10 cellular contexts compared by ENCODE assay signal in the genomic region with DNA sequence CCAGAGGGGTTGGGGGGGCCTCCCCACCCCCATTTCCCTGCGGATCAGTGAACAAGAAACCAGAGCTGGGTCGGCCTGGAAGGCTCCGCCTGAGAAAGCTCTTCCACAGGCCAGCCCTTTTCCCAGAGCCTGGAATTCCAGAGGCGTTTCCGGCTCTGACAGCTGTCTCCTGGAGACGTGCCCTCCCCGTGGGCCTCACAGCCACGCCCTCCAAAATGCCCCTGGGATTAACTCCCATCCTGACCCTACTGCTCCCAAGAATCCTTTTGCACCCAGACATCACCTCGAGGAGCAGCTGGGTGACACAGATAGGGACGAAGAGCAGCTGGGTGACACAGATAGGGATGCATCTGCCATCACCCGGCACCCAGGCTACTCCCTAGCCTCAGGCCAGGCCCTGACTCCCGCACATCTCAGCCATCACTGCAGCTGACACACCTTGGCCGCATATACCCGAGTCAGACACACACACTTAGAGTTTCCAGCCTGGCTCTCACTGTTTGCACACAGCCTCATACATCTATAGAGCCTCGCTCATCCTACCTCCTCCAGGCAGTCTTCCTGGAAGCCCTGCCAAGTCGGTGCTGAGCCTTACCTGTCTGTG. TPM values are rescaled to one million over a fixed set of nuclear protein-coding genes. Genes with fewer than 3 reads are reported as not detected.
DNase-seq lines count a peak whose midpoint lies in the region; ATAC-seq, FAIRE-seq and TF ChIP-seq lines count a peak whose summit lies in the region.
"Had no signal": no experiment of that assay in that cellular context is flagged by ENCODE, and none has a peak within 500 bp of the region (broad histone marks: within the 10 kb centered on the region; RNA-seq: fewer than 3 reads in every experiment).

No MANE protein-coding gene starts in this region.

- intact Hi-C loops in HepG2 (cut with micrococcal nuclease; ENCODE audit: unreplicated experiment) = no loop called here

- H3K9me3 ChIP-seq in HepG2 (ENCODE audit: low read length) (no peaks in the 10 kb centered on the region), thoracic aorta (no peaks in the 10 kb centered on the region)

- H3K4me3 ChIP-seq in HepG2 (replicated peaks in 1 of 3; ENCODE audit: insufficient read depth in 1 of 3, low read depth in 2 of 3, low read length in 3 of 3) (peak overlapping the region; percentile 6 to 59 (median 42); a peak in 4 of 6 replicates), thoracic aorta (no peak overlapping the region)
- H3K4me3 ChIP-seq: SK-N-MC had no signal

- TF ChIP-seq POLR2A in HepG2 (IDR thresholded peaks at IDR 0.05; ENCODE audit: insufficient read depth in 1 of 2, low read depth in 2 of 2, low read length in 2 of 2) = no peak

- H3K4me3 Mint-ChIP-seq in effector memory CD8-positive, alpha-beta T cell = no peak overlapping the region

- no peaks in the 10 kb centered on the region; a peak in 1 of 5 replicates for H3K27me3 ChIP-seq in HepG2 (ENCODE audit: control insufficient read depth in 1 of 2, insufficient read depth in 2 of 2, low read length in 2 of 2)
- H3K27me3 ChIP-seq in thoracic aorta (replicated peaks; ENCODE audit: insufficient read depth) = no peaks in the 10 kb centered on the region

- ATAC-seq in HepG2 (peak; percentile 53), thoracic aorta (ENCODE audit: insufficient number of reproducible peaks, low FRiP score, low read depth) (no peak)
- no peak for ATAC-seq in effector memory CD8-positive, alpha-beta T cell (replicated peaks)

- H3K27ac ChIP-seq in HepG2 (ENCODE audit: extremely low read length, insufficient read depth, low read length) (peak overlapping the region; percentile 25), thoracic aorta (peak overlapping the region; percentile 65 to 72)
- H3K27ac ChIP-seq: SK-N-MC had no signal

- H2AFZ ChIP-seq in HepG2 (ENCODE audit: low read length) = no peak overlapping the region

- peak overlapping the region; percentile 68 for H3K4me2 ChIP-seq in HepG2 (ENCODE audit: low read depth, low read length)

- no peaks in the 10 kb centered on the region for H3K9me3 Mint-ChIP-seq in effector memory CD8-positive, alpha-beta T cell

- POLR2A ChIA-PET in HepG2 (lab: Yijun Ruan, JAX) = interaction anchor here (0.5 to 16.3 kb wide), 4 partner anchors 10 to 399 kb away, joined by 3 to 976 read pairs (median 4); partner anchors contain the start of gene CDC42EP1

- in situ Hi-C loops in HepG2 (cut with HindIII; ENCODE audit: extremely low pct_ligation_motif_present, low pct_unique_long_range_greater_than_20kb) (no loop called here), G401 (cut with HindIII; ENCODE audit: low sequenced_read_pairs) (no loop called here)

- H3K9ac ChIP-seq in HepG2 (ENCODE audit: insufficient read depth, low read depth, low read length) = no peak overlapping the region

- H4K20me1 ChIP-seq in HepG2 (ENCODE audit: insufficient read depth, low read length) = no peaks in the 10 kb centered on the region

- no peak for TF ChIP-seq RAD21 in HepG2 (CRISPR knock-in tag; IDR thresholded peaks at IDR 0.05)

- peak; percentile 79 for DNase-seq in NCI-H2171 (lab: John Stamatoyannopoulos, UW)
- peak; percentile 88 for DNase-seq in ecto neural progenitor cell (ENCODE audit: low spot score)
- DNase-seq in HepG2 (ENCODE audit: low spot score) = no peak
- no peak for DNase-seq in thoracic aorta (ENCODE audit: low spot score)
- DNase-seq in activated T-cell treated with anti-CD3 and anti-CD28 coated beads, Interleukin-2, amount 50 U/mL, for 48 hours = no peak
- no peak for DNase-seq in G401 (ENCODE audit: low spot score)
- DNase-seq in effector memory CD8-positive, alpha-beta T cell = no peak
- DNase-seq in NCI-H2081 (lab: John Stamatoyannopoulos, UW) = no peak
- DNase-seq: activated effector memory CD4-positive, alpha-beta T cell treated with Interleukin-2 at 50 U/mL for 16 hours had no signal

- peaks cover 25 to 59% of the 10 kb centered on the region in 2 donors for H3K27me3 Mint-ChIP-seq in effector memory CD8-positive, alpha-beta T cell

- CTCF ChIA-PET in HepG2 (lab: Yijun Ruan, JAX; ENCODE audit: low intra/inter-chr PET ratio, low total read pairs) = no interaction called here

- BruUV-seq in HepG2 (replicated peaks; lab: Mats Ljungman, UMichigan) = no TSS peak

- TF ChIP-seq CTCF in HepG2 (CRISPR knock-in tag; IDR thresholded peaks at IDR 0.05) (no peak), thoracic aorta (IDR thresholded peaks at IDR 0.05) (no peak)

- H3K4me1 ChIP-seq in HepG2 (ENCODE audit: insufficient read depth, low read length) = peaks cover 98% of the 10 kb centered on the region
- H3K4me1 ChIP-seq in thoracic aorta (ENCODE audit: control insufficient read depth in 1 of 2, low read depth in 2 of 2) = peaks cover 24 to 60% of the 10 kb centered on the region in 2 donors

- H3K79me2 ChIP-seq in HepG2 (ENCODE audit: insufficient read depth, low read length) = no peaks in the 10 kb centered on the region

- H3K36me3 ChIP-seq in HepG2 (replicated peaks in 1 of 2; ENCODE audit: control insufficient read depth in 1 of 2, insufficient read depth in 2 of 2, low read length in 2 of 2) (no peaks in the 10 kb centered on the region), thoracic aorta (no peaks in the 10 kb centered on the region)

- no peak for TF ChIP-seq EP300 in HepG2 (IDR thresholded peaks at IDR 0.05; ENCODE audit: low read depth in 2 of 2, low read length in 2 of 2)
- no peak for TF ChIP-seq EP300 in HepG2 (CRISPR knock-in tag; IDR thresholded peaks at IDR 0.05; ENCODE audit: borderline replicate concordance)

- no peak overlapping the region for H3K27ac Mint-ChIP-seq in effector memory CD8-positive, alpha-beta T cell

- no peaks in the 10 kb centered on the region for H3K36me3 Mint-ChIP-seq in effector memory CD8-positive, alpha-beta T cell (ENCODE audit: insufficient read depth)

- FAIRE-seq in HepG2 (lab: Jason Lieb, UNC) = no peak

- H3K4me1 Mint-ChIP-seq in effector memory CD8-positive, alpha-beta T cell (ENCODE audit: low read depth in 2 of 2) = peaks cover 0 to 7% of the 10 kb centered on the region in 2 donors

- 7% methylated on average over 14 of the region's 16 CpGs for WGBS in HepG2 (ENCODE audit: low lambda C conversion rate)

RNA-seq across cellular contexts. Expression of gene CDC42EP1, which starts 7.6 kb away (rescaled TPM):
- 25.4 and 29.5 TPM in 2 replicates for total RNA-seq in HepG2 (2016; rRNA removed; fragmentation: Illumina TruSeq; extraction: Trizol)
- total RNA-seq in HepG2 (2016; cell fraction: cytosol; rRNA removed; fragmentation: Illumina TruSeq; extraction: Trizol; ENCODE audit: low read depth) = 19.5 and 29.1 TPM in 2 replicates
- total RNA-seq in HepG2 (2016; cell fraction: insoluble cytoplasmic fraction; rRNA removed; fragmentation: Illumina TruSeq; extraction: Trizol) = 20.9 and 29.7 TPM in 2 replicates
- 44.9 and 63.7 TPM in 2 replicates for total RNA-seq in HepG2 (2016; cell fraction: membrane; rRNA removed; fragmentation: Illumina TruSeq; extraction: Trizol)
- total RNA-seq in HepG2 (2016; cell fraction: nucleus; rRNA removed; fragmentation: Illumina TruSeq; extraction: Trizol) = 15.7 and 18.6 TPM in 2 replicates
- polyA plus RNA-seq in HepG2 (2011; rRNA removed) = 17.1 and 26.7 TPM in 2 replicates
- 13.8 and 17.6 TPM in 2 replicates for polyA plus RNA-seq in HepG2 (2011; cell fraction: cytosol; rRNA removed)
- 37.8 and 38.3 TPM in 2 replicates for polyA plus RNA-seq in HepG2 (2011; cell fraction: nucleus; rRNA removed)
- 45.1 and 72.3 TPM in 2 replicates for polyA plus RNA-seq in HepG2 (2012)
- polyA plus RNA-seq in HepG2 (2016; cell fraction: cytosol; fragmentation: Illumina TruSeq; extraction: Trizol; ENCODE audit: low read depth) = 49.0 and 73.1 TPM in 2 replicates
- polyA plus RNA-seq in HepG2 (2016; cell fraction: insoluble cytoplasmic fraction; fragmentation: Illumina TruSeq; extraction: Trizol; ENCODE audit: low read depth) = 53.9 and 76.0 TPM in 2 replicates
- polyA plus RNA-seq in HepG2 (2016; cell fraction: membrane; fragmentation: Illumina TruSeq; extraction: Trizol; ENCODE audit: low read depth) = 99.7 and 119 TPM in 2 replicates
- polyA plus RNA-seq in HepG2 (2016; cell fraction: nucleus; fragmentation: Illumina TruSeq; extraction: Trizol; ENCODE audit: insufficient read depth, low read depth) = 54.3 and 56.0 TPM in 2 replicates
- polyA minus RNA-seq in HepG2 (2011; rRNA and poly(A)+ RNA removed; ENCODE audit: low replicate concordance) = 12.0 and 24.2 TPM in 2 replicates
- 20.7 and 21.6 TPM in 2 replicates for polyA minus RNA-seq in HepG2 (2011; cell fraction: cytosol; rRNA and poly(A)+ RNA removed)
- polyA minus RNA-seq in HepG2 (2011; cell fraction: nucleus; rRNA and poly(A)+ RNA removed) = 12.2 and 15.4 TPM in 2 replicates
- total RNA-seq in thoracic aorta = 100 to 1,000 TPM in 1 of 2 donors, 10 to 100 TPM in 1; 61.6 to 104 TPM
- 25.2 and 32.6 TPM in 2 replicates for total RNA-seq in G401 (2014; rRNA removed; shearing (Covaris generic))

RNA-seq across cellular contexts. Expression of gene LGALS2, which starts 27.2 kb away (rescaled TPM):
- 43.4 and 56.0 TPM in 2 replicates for total RNA-seq in HepG2 (2016; rRNA removed; fragmentation: Illumina TruSeq; extraction: Trizol)
- 30.8 and 33.0 TPM in 2 replicates for total RNA-seq in HepG2 (2016; cell fraction: cytosol; rRNA removed; fragmentation: Illumina TruSeq; extraction: Trizol; ENCODE audit: low read depth)
- 39.7 and 64.4 TPM in 2 replicates for total RNA-seq in HepG2 (2016; cell fraction: insoluble cytoplasmic fraction; rRNA removed; fragmentation: Illumina TruSeq; extraction: Trizol)
- 19.3 and 21.2 TPM in 2 replicates for total RNA-seq in HepG2 (2016; cell fraction: membrane; rRNA removed; fragmentation: Illumina TruSeq; extraction: Trizol)
- total RNA-seq in HepG2 (2016; cell fraction: nucleus; rRNA removed; fragmentation: Illumina TruSeq; extraction: Trizol) = 9.7 and 10.9 TPM in 2 replicates
- 32.5 and 56.1 TPM in 2 replicates for polyA plus RNA-seq in HepG2 (2011; rRNA removed)
- polyA plus RNA-seq in HepG2 (2011; cell fraction: cytosol; rRNA removed) = 32.1 and 47.7 TPM in 2 replicates
- 5.1 and 7.9 TPM in 2 replicates for polyA plus RNA-seq in HepG2 (2011; cell fraction: nucleus; rRNA removed)
- 54.6 and 60.7 TPM in 2 replicates for polyA plus RNA-seq in HepG2 (2012)
- 30.1 and 38.1 TPM in 2 replicates for polyA plus RNA-seq in HepG2 (2016; cell fraction: cytosol; fragmentation: Illumina TruSeq; extraction: Trizol; ENCODE audit: low read depth)
- polyA plus RNA-seq in HepG2 (2016; cell fraction: insoluble cytoplasmic fraction; fragmentation: Illumina TruSeq; extraction: Trizol; ENCODE audit: low read depth) = 59.5 and 62.8 TPM in 2 replicates
- polyA plus RNA-seq in HepG2 (2016; cell fraction: membrane; fragmentation: Illumina TruSeq; extraction: Trizol; ENCODE audit: low read depth) = 14.5 and 18.2 TPM in 2 replicates
- 20.3 and 23.8 TPM in 2 replicates for polyA plus RNA-seq in HepG2 (2016; cell fraction: nucleus; fragmentation: Illumina TruSeq; extraction: Trizol; ENCODE audit: insufficient read depth, low read depth)
- polyA minus RNA-seq in HepG2 (2011; rRNA and poly(A)+ RNA removed; ENCODE audit: low replicate concordance) = 3.2 TPM in 1 of 2 replicates, not detected in the other
- polyA minus RNA-seq in HepG2 (2011; cell fraction: cytosol; rRNA and poly(A)+ RNA removed) = 2.0 TPM in 2 replicates
- 1.9 TPM in 1 of 2 replicates, not detected in the other for polyA minus RNA-seq in HepG2 (2011; cell fraction: nucleus; rRNA and poly(A)+ RNA removed)
- total RNA-seq in thoracic aorta = not detected
- not detected in 2 replicates for total RNA-seq in G401 (2014; rRNA removed; shearing (Covaris generic))

RNA-seq across cellular contexts. Expression of gene CARD10, which starts 33.4 kb away (rescaled TPM):
- total RNA-seq in HepG2 (2016; rRNA removed; fragmentation: Illumina TruSeq; extraction: Trizol) (28.9 and 35.2 TPM in 2 replicates), thoracic aorta (10 to 100 TPM in 1 of 2 donors, 1 to 10 TPM in 1; 7.2 to 11.0 TPM)
- total RNA-seq in HepG2 (2016; cell fraction: cytosol; rRNA removed; fragmentation: Illumina TruSeq; extraction: Trizol; ENCODE audit: low read depth) = 3.9 and 4.1 TPM in 2 replicates
- total RNA-seq in HepG2 (2016; cell fraction: insoluble cytoplasmic fraction; rRNA removed; fragmentation: Illumina TruSeq; extraction: Trizol) = 24.8 and 36.0 TPM in 2 replicates
- 11.9 and 12.5 TPM in 2 replicates for total RNA-seq in HepG2 (2016; cell fraction: membrane; rRNA removed; fragmentation: Illumina TruSeq; extraction: Trizol)
- 17.8 and 21.3 TPM in 2 replicates for total RNA-seq in HepG2 (2016; cell fraction: nucleus; rRNA removed; fragmentation: Illumina TruSeq; extraction: Trizol)
- 55.8 and 92.3 TPM in 2 replicates for polyA plus RNA-seq in HepG2 (2011; rRNA removed)
- 52.6 and 75.1 TPM in 2 replicates for polyA plus RNA-seq in HepG2 (2011; cell fraction: cytosol; rRNA removed)
- polyA plus RNA-seq in HepG2 (2011; cell fraction: nucleus; rRNA removed) = 203 and 227 TPM in 2 replicates
- 46.8 and 57.2 TPM in 2 replicates for polyA plus RNA-seq in HepG2 (2012)
- polyA plus RNA-seq in HepG2 (2016; cell fraction: cytosol; fragmentation: Illumina TruSeq; extraction: Trizol; ENCODE audit: low read depth) = 3.0 TPM in 2 replicates
- polyA plus RNA-seq in HepG2 (2016; cell fraction: insoluble cytoplasmic fraction; fragmentation: Illumina TruSeq; extraction: Trizol; ENCODE audit: low read depth) = 28.5 and 30.3 TPM in 2 replicates
- 9.1 and 9.4 TPM in 2 replicates for polyA plus RNA-seq in HepG2 (2016; cell fraction: membrane; fragmentation: Illumina TruSeq; extraction: Trizol; ENCODE audit: low read depth)
- polyA plus RNA-seq in HepG2 (2016; cell fraction: nucleus; fragmentation: Illumina TruSeq; extraction: Trizol; ENCODE audit: insufficient read depth, low read depth) = 42.1 and 44.8 TPM in 2 replicates
- polyA minus RNA-seq in HepG2 (2011; rRNA and poly(A)+ RNA removed; ENCODE audit: low replicate concordance) = 15.9 and 164 TPM in 2 replicates
- polyA minus RNA-seq in HepG2 (2011; cell fraction: cytosol; rRNA and poly(A)+ RNA removed) = 61.5 and 72.6 TPM in 2 replicates
- 31.9 and 42.5 TPM in 2 replicates for polyA minus RNA-seq in HepG2 (2011; cell fraction: nucleus; rRNA and poly(A)+ RNA removed)
- 18.3 and 26.0 TPM in 2 replicates for total RNA-seq in G401 (2014; rRNA removed; shearing (Covaris generic))

RNA-seq across cellular contexts. Expression of gene GGA1, which starts 56.0 kb away (rescaled TPM):
- total RNA-seq in HepG2 (2016; rRNA removed; fragmentation: Illumina TruSeq; extraction: Trizol) (16.0 and 29.1 TPM in 2 replicates), thoracic aorta (10 to 100 TPM; 59.9 to 61.2 TPM)
- 16.1 and 18.1 TPM in 2 replicates for total RNA-seq in HepG2 (2016; cell fraction: cytosol; rRNA removed; fragmentation: Illumina TruSeq; extraction: Trizol; ENCODE audit: low read depth)
- 13.7 and 32.9 TPM in 2 replicates for total RNA-seq in HepG2 (2016; cell fraction: insoluble cytoplasmic fraction; rRNA removed; fragmentation: Illumina TruSeq; extraction: Trizol)
- 22.2 and 24.3 TPM in 2 replicates for total RNA-seq in HepG2 (2016; cell fraction: membrane; rRNA removed; fragmentation: Illumina TruSeq; extraction: Trizol)
- 34.3 and 44.4 TPM in 2 replicates for total RNA-seq in HepG2 (2016; cell fraction: nucleus; rRNA removed; fragmentation: Illumina TruSeq; extraction: Trizol)
- 87.2 and 103 TPM in 2 replicates for polyA plus RNA-seq in HepG2 (2011; rRNA removed)
- 22.6 and 34.6 TPM in 2 replicates for polyA plus RNA-seq in HepG2 (2011; cell fraction: cytosol; rRNA removed)
- polyA plus RNA-seq in HepG2 (2011; cell fraction: nucleus; rRNA removed) = 436 and 489 TPM in 2 replicates
- polyA plus RNA-seq in HepG2 (2012) = 51.1 and 57.0 TPM in 2 replicates
- polyA plus RNA-seq in HepG2 (2016; cell fraction: cytosol; fragmentation: Illumina TruSeq; extraction: Trizol; ENCODE audit: low read depth) = 4.7 and 5.0 TPM in 2 replicates
- polyA plus RNA-seq in HepG2 (2016; cell fraction: insoluble cytoplasmic fraction; fragmentation: Illumina TruSeq; extraction: Trizol; ENCODE audit: low read depth) = 13.0 and 17.9 TPM in 2 replicates
- 11.4 and 12.2 TPM in 2 replicates for polyA plus RNA-seq in HepG2 (2016; cell fraction: membrane; fragmentation: Illumina TruSeq; extraction: Trizol; ENCODE audit: low read depth)
- 138 and 147 TPM in 2 replicates for polyA plus RNA-seq in HepG2 (2016; cell fraction: nucleus; fragmentation: Illumina TruSeq; extraction: Trizol; ENCODE audit: insufficient read depth, low read depth)
- 31.3 and 75.9 TPM in 2 replicates for polyA minus RNA-seq in HepG2 (2011; rRNA and poly(A)+ RNA removed; ENCODE audit: low replicate concordance)
- polyA minus RNA-seq in HepG2 (2011; cell fraction: cytosol; rRNA and poly(A)+ RNA removed) = 15.5 and 19.6 TPM in 2 replicates
- polyA minus RNA-seq in HepG2 (2011; cell fraction: nucleus; rRNA and poly(A)+ RNA removed) = 83.2 and 84.5 TPM in 2 replicates
- total RNA-seq in G401 (2014; rRNA removed; shearing (Covaris generic)) = 42.0 and 42.5 TPM in 2 replicates

Comparison
In these comparisons a context has a peak if more than half of its experiments do, and no peak if none do; other contexts are left out.
1. DNase-seq: peak in NCI-H2171 (single experiment) and ecto neural progenitor cell (single experiment); none in HepG2 (single experiment), thoracic aorta (single experiment), activated T-cell treated with anti-CD3 and anti-CD28 coated beads, Interleukin-2, amount 50 U/mL, for 48 hours (0 of 2), G401 (single experiment), effector memory CD8-positive, alpha-beta T cell (0 of 3) and NCI-H2081 (0 of 2).
2. RNA of gene LGALS2, which starts 27.2 kb away (total RNA-seq): 9.7 to 64.4 TPM in HepG2; not detected in thoracic aorta and not detected in G401; every median in the first group is over 10 times any median in the second.